Comparison of ENCODE assay signal across 22 cellular contexts in the genomic region with DNA sequence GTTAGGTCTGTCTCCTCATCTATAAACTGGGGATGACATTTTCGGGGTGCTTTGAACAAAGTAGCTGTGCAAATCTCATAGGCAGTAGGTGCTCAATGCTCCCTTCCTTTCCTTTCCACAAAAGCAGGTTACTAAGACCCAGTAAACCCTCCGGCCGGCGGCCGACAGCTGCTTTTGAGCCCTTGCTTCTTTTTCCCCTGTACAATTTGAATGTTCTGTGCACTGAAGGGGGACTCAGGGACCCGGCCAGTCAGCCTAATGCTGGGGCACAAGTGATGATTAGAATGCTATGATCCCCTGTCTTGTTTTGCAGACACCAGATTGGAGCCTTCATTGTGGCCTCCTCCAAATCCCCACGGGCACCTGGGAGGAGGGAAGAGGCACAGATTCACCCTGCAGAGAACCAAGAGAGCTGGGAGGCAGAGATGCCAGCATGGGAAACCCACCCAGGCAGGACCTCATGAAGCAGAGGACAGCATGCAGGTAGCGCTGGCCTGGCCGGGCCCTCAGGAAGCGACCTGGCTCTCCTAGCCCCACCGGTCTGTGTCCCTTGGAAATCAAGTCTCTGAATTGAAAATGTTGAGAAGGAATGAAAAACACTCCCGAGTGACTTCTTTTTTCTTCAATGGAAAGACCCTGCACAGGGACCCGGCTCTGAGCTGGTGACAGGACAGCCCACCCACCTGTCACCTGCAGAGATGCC.
DNase-seq lines count a peak whose midpoint lies in the region; ATAC-seq and TF ChIP-seq lines count a peak whose summit lies in the region.
"Had no signal": no experiment of that assay in that cellular context is flagged by ENCODE, and none has a peak within 500 bp of the region (broad histone marks: within the 10 kb centered on the region; RNA-seq: fewer than 3 reads in every experiment).

No MANE protein-coding gene starts in this region.

- H3K4me2 ChIP-seq in trophoblast cell (ENCODE audit: low read length): no peak overlapping the region
- H3K4me2 ChIP-seq: A549; BLaER1 treated with 17β-estradiol and CSF1 and Interleukin-3, amounts not matched to agents 10 nM and 100 nM; GM23338 had no signal

- H3K27me3 ChIP-seq in right cardiac atrium (ENCODE audit: control insufficient read depth, insufficient read depth) (no peaks in the 10 kb centered on the region), right atrium auricular region (no peaks in the 10 kb centered on the region), lower lobe of right lung (ENCODE audit: low read depth) (no peaks in the 10 kb centered on the region), trophoblast cell (ENCODE audit: insufficient read depth, low read length) (no peaks in the 10 kb centered on the region)
- H3K27me3 ChIP-seq: BE2C; BLaER1 treated with 17β-estradiol and CSF1 and Interleukin-3, amounts not matched to agents 10 nM and 100 nM had no signal

- no peak overlapping the region for H4K8ac ChIP-seq in trophoblast cell (ENCODE audit: low read depth, low read length)

- TF ChIP-seq CTCF in right atrium auricular region (IDR thresholded peaks at IDR 0.05) (no peak), lower lobe of right lung (IDR thresholded peaks at IDR 0.05) (no peak), lower leg skin (IDR thresholded peaks at IDR 0.05) (no peak)

- peaks cover 4% of the 10 kb centered on the region for H3K4me1 ChIP-seq in right cardiac atrium (ENCODE audit: control insufficient read depth, insufficient read depth, low read length)
- H3K4me1 ChIP-seq in right atrium auricular region: peaks cover 0 to 7% of the 10 kb centered on the region in 2 donors
- no peaks in the 10 kb centered on the region for H3K4me1 ChIP-seq in lower lobe of right lung
- H3K4me1 ChIP-seq in trophoblast cell (ENCODE audit: control insufficient read depth in 1 of 2, insufficient read depth in 2 of 2, low read length in 2 of 2): no peaks in the 10 kb centered on the region
- H3K4me1 ChIP-seq: A549, BE2C had no signal

- ATAC-seq in right cardiac atrium (no peak), lower lobe of right lung (no peak), HG03432 (IDR thresholded peaks at IDR 0.05; ENCODE audit: unreplicated experiment) (no peak)
- ATAC-seq: A549, GM23338, HCT116 had no signal

- TF ChIP-seq POLR2A in lower leg skin (IDR thresholded peaks at IDR 0.05): no peak

- no peak overlapping the region for H3K18ac ChIP-seq in trophoblast cell (ENCODE audit: low read length)

- H2BK12ac ChIP-seq in trophoblast cell (ENCODE audit: low read length): no peak overlapping the region

- no peaks in the 10 kb centered on the region for H3K79me2 ChIP-seq in trophoblast cell (ENCODE audit: control insufficient read depth, insufficient read depth, low read length, poor library complexity)

- H3K4me3 ChIP-seq in right cardiac atrium (ENCODE audit: low read length) (no peak overlapping the region), right atrium auricular region (no peak overlapping the region), lower lobe of right lung (no peak overlapping the region), lower leg skin (ENCODE audit: low read depth, poor library complexity, severe bottlenecking) (no peak overlapping the region), trophoblast cell (ENCODE audit: low read depth, low read length) (no peak overlapping the region)
- H3K4me3 ChIP-seq: A549; BLaER1 treated with 17β-estradiol and CSF1 and Interleukin-3, amounts not matched to agents 10 nM and 100 nM; GM23338 had no signal

- no peak overlapping the region for H4K12ac ChIP-seq in trophoblast cell (ENCODE audit: low read depth, low read length)

- H3K9me3 ChIP-seq in right cardiac atrium (ENCODE audit: control insufficient read depth, low read length) (no peaks in the 10 kb centered on the region), right atrium auricular region (no peaks in the 10 kb centered on the region), lower lobe of right lung (peaks cover 4% of the 10 kb centered on the region), trophoblast cell (ENCODE audit: insufficient read depth, low read depth, low read length) (peaks cover 18% of the 10 kb centered on the region)
- H3K9me3 ChIP-seq: BE2C had no signal

- H3K4ac ChIP-seq in trophoblast cell (ENCODE audit: low read depth, low read length): no peak overlapping the region

- H3K79me1 ChIP-seq in trophoblast cell (ENCODE audit: low read length): no peaks in the 10 kb centered on the region

- 89% methylated on average over 13 of the region's 13 CpGs for WGBS in right cardiac atrium
- 93 to 95% methylated on average over 13 of the region's 13 CpGs for whole genome bisulfite sequencing in lower leg skin, 2 donors
- WGBS in trophoblast cell (ENCODE audit: extremely low coverage, insufficient coverage, insufficient read length): no CpG with 5 or more reads among the region's 13 CpGs

- H3K23ac ChIP-seq in trophoblast cell (ENCODE audit: low read length): no peak overlapping the region

- no peak overlapping the region for H3K14ac ChIP-seq in trophoblast cell (ENCODE audit: low read length)

- intact Hi-C loops in right cardiac atrium (cut with DNase I): no loop called here
- intact Hi-C loops in lower lobe of right lung (cut with DNase I): no loop called here
- intact Hi-C loops in posterior vena cava (cut with DNase I): no loop called here
- intact Hi-C loops in lower leg skin (cut with DNase I; ENCODE audit: low total_unique reads): no loop called here

- no peak overlapping the region for H2AK5ac ChIP-seq in trophoblast cell (ENCODE audit: low read length)

- no peak overlapping the region for H3K9ac ChIP-seq in trophoblast cell (ENCODE audit: low read length)
- H3K9ac ChIP-seq: BLaER1 treated with 17β-estradiol and CSF1 and Interleukin-3, amounts not matched to agents 10 nM and 100 nM had no signal

- peak in 2 of 3 donors; percentile 17 to 18 for DNase-seq in right cardiac atrium
- no peak for DNase-seq in right atrium auricular region (ENCODE audit: low spot score)
- DNase-seq in lower lobe of right lung: peak; percentile 30
- DNase-seq in posterior vena cava (ENCODE audit: low spot score): peak; percentile 47
- DNase-seq in lower leg skin (ENCODE audit: low spot score in 2 of 2): no peak
- DNase-seq in trophoblast cell: no peak
- DNase-seq: 8988T; ACHN; AML-193; BE2C; Calu3; CD4-positive, alpha-beta memory T cell; COR-L47; DMS53; DMS79 treated with DMSO at 0.1 percent for 48 hours; GF-D8; H9 had no signal

- H3K27ac ChIP-seq in right cardiac atrium (ENCODE audit: low read length): no peak overlapping the region
- H3K27ac ChIP-seq in right atrium auricular region: no peak overlapping the region
- no peak overlapping the region for H3K27ac ChIP-seq in lower lobe of right lung
- H3K27ac ChIP-seq in trophoblast cell (ENCODE audit: low read depth, low read length): no peak overlapping the region
- H3K27ac ChIP-seq: A549; BLaER1 treated with 17β-estradiol and CSF1 and Interleukin-3, amounts not matched to agents 10 nM and 100 nM had no signal

- no peak overlapping the region for H2AFZ ChIP-seq in trophoblast cell (ENCODE audit: insufficient read depth, low read length, poor library complexity)
- H2AFZ ChIP-seq: GM23338 had no signal

- no peak overlapping the region for H2BK120ac ChIP-seq in trophoblast cell (ENCODE audit: insufficient read depth, low read length, poor library complexity)

- H3K36me3 ChIP-seq in right atrium auricular region (no peaks in the 10 kb centered on the region), lower lobe of right lung (no peaks in the 10 kb centered on the region), trophoblast cell (ENCODE audit: control insufficient read depth in 1 of 2, insufficient read depth in 2 of 2, low read length in 2 of 2) (no peaks in the 10 kb centered on the region)
- H3K36me3 ChIP-seq: BE2C; BLaER1 treated with 17β-estradiol and CSF1 and Interleukin-3, amounts not matched to agents 10 nM and 100 nM had no signal

- H2BK5ac ChIP-seq in trophoblast cell (ENCODE audit: low read depth, low read length, poor library complexity): no peak overlapping the region

- H4K91ac ChIP-seq in trophoblast cell (ENCODE audit: low read depth, low read length): no peak overlapping the region

Comparison
In these comparisons a context has a peak if more than half of its experiments do, and no peak if none do; other contexts are left out.
1. DNase-seq: peak in right cardiac atrium (2 of 3), lower lobe of right lung (single experiment) and posterior vena cava (single experiment); none in right atrium auricular region (single experiment), lower leg skin (0 of 2) and trophoblast cell (0 of 2).